In the genomic region with DNA sequence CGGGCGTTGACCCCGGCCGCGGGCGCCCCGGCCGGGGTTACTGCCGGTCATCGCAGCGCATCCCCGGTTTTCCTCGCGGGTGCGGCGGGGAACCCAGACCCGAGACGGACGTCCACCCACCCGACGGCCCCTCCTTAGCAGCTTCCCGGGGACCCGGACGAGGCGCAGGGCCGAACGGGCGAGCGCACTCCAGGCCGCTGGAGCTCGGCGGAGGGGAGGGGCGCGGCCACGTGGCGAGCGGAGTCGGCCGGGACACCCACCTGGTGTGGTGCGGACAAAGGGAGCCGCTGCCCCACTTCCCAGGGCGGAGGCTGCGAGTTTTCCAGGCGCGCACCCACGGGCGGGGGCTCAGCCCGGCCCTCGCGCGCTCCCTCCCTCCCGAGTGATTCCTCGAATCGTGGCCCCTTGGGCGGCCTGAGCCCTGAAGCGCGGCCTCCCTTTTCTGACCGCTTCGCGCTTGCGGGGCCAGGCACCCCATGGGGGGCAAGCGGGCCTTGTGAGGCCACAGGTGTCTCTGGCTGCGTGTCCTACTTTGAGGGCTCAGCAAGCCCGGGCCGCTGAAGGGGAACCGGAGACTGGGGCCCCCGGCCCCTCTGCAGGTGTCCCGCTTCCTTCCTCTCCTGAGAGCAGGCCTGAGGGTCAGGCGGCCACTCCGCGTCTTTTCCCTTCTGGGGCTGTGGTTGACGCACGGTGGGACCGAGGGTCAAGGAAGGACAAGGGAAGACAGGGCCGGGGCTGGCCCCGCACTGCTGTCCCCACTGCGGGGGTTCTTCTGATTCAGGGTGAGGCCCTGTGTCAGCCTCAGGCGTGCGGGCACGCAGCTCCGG, we compare ENCODE assay signal across 1 cellular context.
TF ChIP-seq lines count a peak whose summit lies in the region.

No MANE protein-coding gene starts in this region.

TF ChIP-seq in IMR-90, 13 proteins besides CTCF, POLR2A, EP300 and RAD21:
- TF ChIP-seq RFX5 (IDR thresholded peaks at IDR 0.05; ENCODE audit: low read depth, low read length) (no peak), CHD1 (IDR thresholded peaks at IDR 0.05; ENCODE audit: low read depth, low read length) (no peak), MAZ (IDR thresholded peaks at IDR 0.05; ENCODE audit: borderline replicate concordance, low read depth, low read length) (0 out of 2 replicates have a peak, but pooled peaks have one; percentile 14), MXI1 (IDR thresholded peaks at IDR 0.05; ENCODE audit: borderline replicate concordance, low read depth, low read length) (no peak; the same call in 1 of the 2 replicates)
- TF ChIP-seq, protein P1, sequence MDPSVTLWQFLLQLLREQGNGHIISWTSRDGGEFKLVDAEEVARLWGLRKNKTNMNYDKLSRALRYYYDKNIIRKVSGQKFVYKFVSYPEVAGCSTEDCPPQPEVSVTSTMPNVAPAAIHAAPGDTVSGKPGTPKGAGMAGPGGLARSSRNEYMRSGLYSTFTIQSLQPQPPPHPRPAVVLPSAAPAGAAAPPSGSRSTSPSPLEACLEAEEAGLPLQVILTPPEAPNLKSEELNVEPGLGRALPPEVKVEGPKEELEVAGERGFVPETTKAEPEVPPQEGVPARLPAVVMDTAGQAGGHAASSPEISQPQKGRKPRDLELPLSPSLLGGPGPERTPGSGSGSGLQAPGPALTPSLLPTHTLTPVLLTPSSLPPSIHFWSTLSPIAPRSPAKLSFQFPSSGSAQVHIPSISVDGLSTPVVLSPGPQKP (IDR thresholded peaks at IDR 0.05; ENCODE audit: borderline replicate concordance, low read depth, low read length): no peak
